In the genomic region with DNA sequence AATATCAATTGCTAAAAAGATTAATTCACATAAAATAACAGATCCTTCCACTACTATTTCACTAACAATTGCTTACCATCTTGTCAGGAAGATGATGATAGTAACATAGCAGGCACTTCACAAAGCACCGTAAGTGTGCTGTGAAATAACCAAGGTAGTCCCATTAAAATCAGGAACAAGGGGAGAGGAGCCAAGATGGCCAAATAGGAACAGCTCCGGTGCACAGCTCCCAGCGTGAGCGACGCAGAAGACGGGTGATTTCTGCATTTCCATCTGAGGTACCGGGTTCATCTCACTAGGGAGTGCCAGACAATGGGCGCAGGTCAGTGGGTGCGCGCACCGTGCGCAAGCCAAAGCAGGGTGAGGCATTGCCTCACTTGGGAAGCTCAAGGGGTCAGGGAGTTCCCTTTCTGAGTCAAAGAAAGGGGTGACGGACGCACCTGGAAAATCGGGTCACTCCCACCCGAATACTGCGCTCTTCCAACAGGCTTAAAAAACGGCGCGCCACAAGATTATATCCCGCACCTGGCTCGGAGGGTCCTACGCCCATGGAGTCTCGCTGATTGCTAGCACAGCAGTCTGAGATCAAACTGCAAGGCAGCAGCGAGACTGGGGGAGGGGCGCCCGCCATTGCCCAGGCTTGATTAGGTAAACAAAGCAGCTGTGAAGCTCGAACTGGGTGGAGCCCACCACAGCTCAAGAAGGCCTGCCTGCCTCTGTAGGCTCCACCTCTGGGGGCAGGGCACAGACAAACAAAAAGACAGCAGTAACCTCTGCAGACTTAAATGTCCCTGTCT, we compare ENCODE assay signal across 13 cellular contexts. TPM values are rescaled to one million over a fixed set of nuclear protein-coding genes. Genes with fewer than 3 reads are reported as not detected.
DNase-seq lines count a peak whose midpoint lies in the region; TF ChIP-seq lines count a peak whose summit lies in the region.
"Not testable (repeated sequence)": the region's sequence is repeated elsewhere in the genome, so short reads cannot be mapped to it uniquely, and the experiment has no call there.
"Had no signal": no experiment of that assay in that cellular context is flagged by ENCODE, and none has a peak within 500 bp of the region (broad histone marks: within the 10 kb centered on the region; RNA-seq: fewer than 3 reads in every experiment).

No MANE protein-coding gene starts in this region.

- peaks cover 18% of the 10 kb centered on the region for H3K27me3 Mint-ChIP-seq in endodermal cell (ENCODE audit: insufficient read depth)
- H3K27me3 Mint-ChIP-seq in nephron progenitor cell (ENCODE audit: low read depth, poor library complexity), result not testable (repeated sequence)

- H3K27ac ChIP-seq in HUES6 (ENCODE audit: low read depth, low read length), result peak overlapping the region; percentile 2; the same call in 1 of the 2 replicates
- not testable (repeated sequence) for H3K27ac ChIP-seq in SJCRH30; endodermal cell (ENCODE audit: low read depth, low read length); iPS DF 6.9 (ENCODE audit: low read length)

- H3K36me3 ChIP-seq in HUES6 (ENCODE audit: control insufficient read depth, insufficient read depth, low read length); SJCRH30; endodermal cell (ENCODE audit: control insufficient read depth, insufficient read depth, low read length); iPS DF 6.9 (ENCODE audit: control insufficient read depth, insufficient read depth, low read length): not testable (repeated sequence)

- H3K4me1 ChIP-seq in HUES6 (ENCODE audit: control insufficient read depth, insufficient read depth, low read length); SJCRH30; endodermal cell (ENCODE audit: control insufficient read depth, insufficient read depth, low read length); iPS DF 6.9 (ENCODE audit: control insufficient read depth, insufficient read depth, low read length): not testable (repeated sequence)

- H3K27ac Mint-ChIP-seq in endodermal cell, result peak overlapping the region; percentile 98
- H3K27ac Mint-ChIP-seq in nephron progenitor cell, result not testable (repeated sequence)

- H3K4me1 Mint-ChIP-seq in endodermal cell, result peaks cover 15% of the 10 kb centered on the region
- not testable (repeated sequence) for H3K4me1 Mint-ChIP-seq in nephron progenitor cell

- not testable (repeated sequence) for H3K27me3 ChIP-seq in HUES6 (ENCODE audit: control insufficient read depth, insufficient read depth, low read length); SJCRH30; endodermal cell (ENCODE audit: control insufficient read depth, insufficient read depth, low read length, poor library complexity, severe bottlenecking); iPS DF 6.9 (ENCODE audit: control insufficient read depth, insufficient read depth, low read length)

- not testable (repeated sequence) for TF ChIP-seq CTCF in endodermal cell (conservative IDR thresholded peaks at IDR 0.05); nephron progenitor cell (IDR thresholded peaks at IDR 0.05)

- H3K9me3 Mint-ChIP-seq in endodermal cell (peaks cover 22% of the 10 kb centered on the region), nephron progenitor cell (peaks cover 16% of the 10 kb centered on the region)

- WGBS in endodermal cell (ENCODE audit: insufficient coverage in 1 of 2, insufficient read length in 1 of 2), 2 experiments, result 61 to 63% methylated on average over 6 to 23 of the region's 28 CpGs
- WGBS in iPS DF 6.9 (ENCODE audit: insufficient coverage, insufficient read length), result no CpG with 5 or more reads among the region's 28 CpGs

- DNase-seq in DMS153 treated with DMSO at 0.1 percent for 48 hours (lab: John Stamatoyannopoulos, UW; ENCODE audit: unreplicated experiment) (peak; percentile 50), NCI-H510A treated with DMSO at 0.1 percent for 48 hours (lab: John Stamatoyannopoulos, UW) (peak; percentile 26), SJCRH30 (peak in 1 of 2 experiments; percentile 11), endodermal cell (peak; percentile 70)
- not testable (repeated sequence) for DNase-seq in iPS DF 6.9 (ENCODE audit: low read depth, low spot score); nephron progenitor cell

- not testable (repeated sequence) for H3K9me3 ChIP-seq in HUES6 (ENCODE audit: control insufficient read depth, insufficient read depth, low read depth, low read length); SJCRH30 (replicated peaks); endodermal cell (ENCODE audit: control insufficient read depth, low read length); iPS DF 6.9 (ENCODE audit: control insufficient read depth, insufficient read depth, low read length)

- H3K4me3 ChIP-seq in HUES6 (ENCODE audit: low read depth, low read length), result peak overlapping the region; percentile 68
- H3K4me3 ChIP-seq in SJCRH30, result peak overlapping the region; percentile 24; the same call in 1 of the 2 replicates
- H3K4me3 ChIP-seq in endodermal cell (ENCODE audit: low read length), result peak overlapping the region; percentile 75
- peak overlapping the region; percentile 32; the same call in 1 of the 2 replicates for H3K4me3 ChIP-seq in iPS DF 6.9 (ENCODE audit: low read length)

- H3K9ac ChIP-seq in HUES6 (ENCODE audit: low read length) (peak overlapping the region; percentile 79), endodermal cell (ENCODE audit: extremely low read depth, low read length, poor library complexity, severe bottlenecking) (peak overlapping the region; percentile 36)

- H3K4me3 Mint-ChIP-seq in endodermal cell (peak overlapping the region; percentile 78), nephron progenitor cell (peak overlapping the region; percentile 77)

- not testable (repeated sequence) for H3K36me3 Mint-ChIP-seq in endodermal cell (ENCODE audit: low read depth); nephron progenitor cell (ENCODE audit: low read depth)

RNA-seq across cellular contexts. Expression of gene IAPP, which starts 22.3 kb away (rescaled TPM):
- not detected in 2 replicates for total RNA-seq in SJCRH30 (2014; rRNA removed; shearing (Covaris generic))
- total RNA-seq in endodermal cell, result not detected
- not detected for polyA plus RNA-seq in endodermal cell (2013, experiment 1 of 2)
- not detected for polyA plus RNA-seq in endodermal cell (2013, experiment 2 of 2)
- total RNA-seq: HT-29, LHCN-M2, OCI-LY7, Right ventricle myocardium superior had no signal
- polyA plus RNA-seq: AG04450, CD14-positive monocyte had no signal

RNA-seq across cellular contexts. Expression of gene PYROXD1, which starts 42.4 kb away (rescaled TPM):
- 5.5 and 7.8 TPM in 2 replicates for total RNA-seq in SJCRH30 (2014; rRNA removed; shearing (Covaris generic))
- total RNA-seq in endodermal cell, result 1 to 10 TPM; 3.8 to 8.1 TPM
- 7.5 TPM for polyA plus RNA-seq in endodermal cell (2013, experiment 1 of 2)
- polyA plus RNA-seq in endodermal cell (2013, experiment 2 of 2), result 9.7 TPM

Comparison
In these comparisons a context has a peak if more than half of its experiments do, and no peak if none do; other contexts are left out.
1. H3K4me3 ChIP-seq: peak in every context shown above with its lines; median percentile 75 in endodermal cell; 68 in HUES6; 32 in iPS DF 6.9; 24 in SJCRH30.